16 cellular contexts compared by ENCODE assay signal in genomic region chr6:15206887-15207286, GRCh38.
"Had no signal": no experiment of that assay in that cellular context is flagged by ENCODE, and none has a peak within 500 bp of the region (broad histone marks: within the 10 kb centered on the region; RNA-seq: fewer than 3 reads in every experiment).

No MANE protein-coding gene starts in this region.

- H3K4me3 ChIP-seq: body of pancreas, colonic mucosa, gastrocnemius medialis, spleen, upper lobe of right lung had no signal

- FAIRE-seq: endometrium had no signal

- H3K27me3 ChIP-seq: body of pancreas, colonic mucosa, gastrocnemius medialis, spleen, upper lobe of right lung had no signal

- H3K4me1 ChIP-seq: body of pancreas, colonic mucosa, gastrocnemius medialis, upper lobe of right lung had no signal

- H3K9me3 ChIP-seq: body of pancreas, colonic mucosa, gastrocnemius medialis, spleen, upper lobe of right lung had no signal

- DNase-seq: activated CD4-positive, alpha-beta T cell treated with anti-CD3 and anti-CD28 coated beads for 36 hours; activated CD4-positive, alpha-beta T cell treated with anti-CD3 and anti-CD28 coated beads, Interleukin-2, amount 50 U/mL, for 48 hours; activated gamma-delta T cell treated with Interleukin-2 at 50 U/mL for 16 hours; activated naive CD8-positive, alpha-beta T cell treated with anti-CD3 and anti-CD28 coated beads for 36 hours; amygdala; body of pancreas; central memory CD4-positive, alpha-beta T cell; colonic mucosa; gastrocnemius medialis; head of caudate nucleus; spleen; stimulated activated CD8-positive, alpha-beta memory T cell treated with anti-CD3 and anti-CD28 coated beads, Interleukin-4, amount 100 ng/mL, for 48 hours; stimulated activated naive CD4-positive, alpha-beta T cell; upper lobe of right lung had no signal

- H3K36me3 ChIP-seq: colonic mucosa, gastrocnemius medialis, spleen, upper lobe of right lung had no signal

- H3K27ac ChIP-seq: body of pancreas, colonic mucosa, gastrocnemius medialis, spleen, upper lobe of right lung, VCaP had no signal
